ENCODE assay signal across 10 cellular contexts in genomic region chr11:17986007-17986710, GRCh38. TPM values are rescaled to one million over a fixed set of nuclear protein-coding genes. Genes with fewer than 3 reads are reported as not detected.
DNase-seq lines count a peak whose midpoint lies in the region; ATAC-seq and TF ChIP-seq lines count a peak whose summit lies in the region.
"Had no signal": no experiment of that assay in that cellular context is flagged by ENCODE, and none has a peak within 500 bp of the region (broad histone marks: within the 10 kb centered on the region; RNA-seq: fewer than 3 reads in every experiment).

No MANE protein-coding gene starts in this region.

- H3K79me2 ChIP-seq in SK-N-SH (ENCODE audit: insufficient read depth): no peaks in the 10 kb centered on the region

- intact Hi-C loops in sciatic nerve (cut with DNase I): no loop called here
- intact Hi-C loops in CD8-positive, alpha-beta T cell (cut with DNase I, micrococcal nuclease): loop anchor here in 1 of 2 experiments (10.0 kb wide), 1 partner anchor 601 kb away; the partner anchor contains the start of gene KCNJ11

- no peak for TF ChIP-seq RAD21 in SK-N-SH (IDR thresholded peaks at IDR 0.05; ENCODE audit: low read length)

- peaks cover 5% of the 10 kb centered on the region for H3F3A ChIP-seq in SK-N-SH (replicated peaks; ENCODE audit: insufficient read depth)

- no peak overlapping the region for H3K4me2 ChIP-seq in SK-N-SH

- TF ChIP-seq CTCF in SK-N-SH (IDR thresholded peaks at IDR 0.05) (no peak), fibroblast of pulmonary artery (IDR thresholded peaks at IDR 0.05; ENCODE audit: low read length, missing control alignments) (no peak)
- no peak for TF ChIP-seq CTCF in CD8-positive, alpha-beta T cell (IDR thresholded peaks at IDR 0.05)

- TF ChIP-seq EP300 in SK-N-SH (IDR thresholded peaks at IDR 0.05; ENCODE audit: borderline replicate concordance in 1 of 2, low read depth in 1 of 2, low read length in 1 of 2): no peak

- H3K9me3 ChIP-seq in SK-N-SH: no peaks in the 10 kb centered on the region
- H3K9me3 ChIP-seq in CD8-positive, alpha-beta T cell (ENCODE audit: low read length): no peaks in the 10 kb centered on the region

- 41% methylated on average over 7 of the region's 7 CpGs for WGBS in SK-N-SH (ENCODE audit: low lambda C conversion rate)

- H3K4me1 ChIP-seq in SK-N-SH (ENCODE audit: control insufficient read depth in 1 of 2, insufficient read depth in 2 of 2, low read depth in 1 of 2, low read length in 1 of 2): peaks cover 5 to 6% of the 10 kb centered on the region in 2 experiments; a peak in 1 of 4 replicates
- H3K4me1 ChIP-seq in CD8-positive, alpha-beta T cell (ENCODE audit: insufficient read depth, low read length): no peaks in the 10 kb centered on the region

- no peaks in the 10 kb centered on the region for H3K9me3 Mint-ChIP-seq in CD8-positive, alpha-beta T cell

- H3K4me3 ChIP-seq in SK-N-SH (ENCODE audit: low read depth in 2 of 2, low read length in 1 of 2) (no peak overlapping the region), fibroblast of pulmonary artery (replicated peaks; ENCODE audit: low read depth, low read length) (no peak overlapping the region)
- H3K4me3 ChIP-seq in CD8-positive, alpha-beta T cell (ENCODE audit: low read depth, low read length): no peak overlapping the region

- H3K4me1 Mint-ChIP-seq in CD8-positive, alpha-beta T cell (ENCODE audit: low read depth): no peaks in the 10 kb centered on the region

- POLR2A ChIA-PET in SK-N-SH (lab: Yijun Ruan, JAX): no interaction called here
- POLR2A ChIA-PET in CD8-positive, alpha-beta T cell (lab: Charles Lee): no interaction called here

- peak; percentile 63 for DNase-seq in EL
- no peak for DNase-seq in SK-N-SH
- DNase-seq in fibroblast of pulmonary artery (ENCODE audit: low read depth): peak; percentile 72
- no peak for DNase-seq in sciatic nerve (ENCODE audit: low spot score)
- DNase-seq in NCI-H524 treated with DMSO at 0.1 percent for 48 hours (lab: John Stamatoyannopoulos, UW): no peak
- DNase-seq in CD8-positive, alpha-beta T cell: no peak
- DNase-seq: NCI-H526 treated with DMSO at 0.1 percent for 48 hours had no signal

- peak overlapping the region in 1 of 2 experiments; percentile 22; a peak in 2 of 4 replicates for H3K27ac ChIP-seq in SK-N-SH (ENCODE audit: low read depth in 2 of 2, low read length in 1 of 2)
- no peak overlapping the region for H3K27ac ChIP-seq in CD8-positive, alpha-beta T cell (ENCODE audit: low read depth, low read length)

- H3K27ac Mint-ChIP-seq in CD8-positive, alpha-beta T cell: no peak overlapping the region
- H3K27ac Mint-ChIP-seq: activated naive CD8-positive, alpha-beta T cell had no signal

- no peaks in the 10 kb centered on the region for H3K9me2 ChIP-seq in SK-N-SH

- peak; percentile 96 for ATAC-seq in sciatic nerve
- no peak for ATAC-seq in HG02885 (IDR thresholded peaks at IDR 0.05; ENCODE audit: poor library complexity, unreplicated experiment)
- no peak for ATAC-seq in CD8-positive, alpha-beta T cell
- ATAC-seq in HG03432 (IDR thresholded peaks at IDR 0.05; ENCODE audit: unreplicated experiment): no peak

- H4K20me1 ChIP-seq in SK-N-SH (ENCODE audit: insufficient read depth): no peaks in the 10 kb centered on the region

- H3K27me3 Mint-ChIP-seq in CD8-positive, alpha-beta T cell (ENCODE audit: low read depth): no peaks in the 10 kb centered on the region
- H3K27me3 Mint-ChIP-seq: activated naive CD8-positive, alpha-beta T cell had no signal

- H3K4me3 Mint-ChIP-seq in CD8-positive, alpha-beta T cell: no peak overlapping the region
- H3K4me3 Mint-ChIP-seq: activated naive CD8-positive, alpha-beta T cell had no signal

- H3K27me3 ChIP-seq in SK-N-SH (ENCODE audit: insufficient read depth): no peaks in the 10 kb centered on the region
- H3K27me3 ChIP-seq in CD8-positive, alpha-beta T cell (ENCODE audit: insufficient read depth, low read length): no peaks in the 10 kb centered on the region

- H2AFZ ChIP-seq in SK-N-SH (ENCODE audit: low read depth): no peak overlapping the region

- peaks cover 86% of the 10 kb centered on the region for H3K36me3 Mint-ChIP-seq in CD8-positive, alpha-beta T cell

- H3K9ac ChIP-seq in SK-N-SH: no peak overlapping the region

- peaks cover 11 to 26% of the 10 kb centered on the region in 2 experiments for H3K36me3 ChIP-seq in SK-N-SH (replicated peaks in 1 of 2; ENCODE audit: control insufficient read depth in 1 of 2, insufficient read depth in 2 of 2, low read length in 1 of 2)
- H3K36me3 ChIP-seq in CD8-positive, alpha-beta T cell (ENCODE audit: insufficient read depth, low read length): peaks cover 32% of the 10 kb centered on the region

- CTCF ChIA-PET in SK-N-SH (lab: Yijun Ruan, JAX): interaction anchor here (0.6 to 30.6 kb wide), 13 partner anchors 8 to 631 kb away, joined by 3 to 730 read pairs (median 4); partner anchors contain the start of genes KCNC1, MYOD1 and SERGEF
- CTCF ChIA-PET in CD8-positive, alpha-beta T cell (lab: Charles Lee): interaction anchor here (0.9 to 2.2 kb wide), 5 partner anchors 14 to 255 kb away, joined by 3 to 8 read pairs (median 4); partner anchors contain the start of gene SAAL1

TF ChIP-seq in SK-N-SH, 30 proteins besides CTCF, POLR2A, EP300 and RAD21 (continues in another document):
- TF ChIP-seq TEAD4 (IDR thresholded peaks at IDR 0.05; ENCODE audit: borderline replicate concordance, insufficient read depth): no peak
- peak; percentile 53 for TF ChIP-seq TCF12 (IDR thresholded peaks at IDR 0.05)
- no peak for TF ChIP-seq NRF1 (IDR thresholded peaks at IDR 0.05; ENCODE audit: low read depth, low read length)
- TF ChIP-seq EZH2phosphoT487 (IDR thresholded peaks at IDR 0.05; ENCODE audit: borderline replicate concordance, low read depth): no peak
- TF ChIP-seq GATA2 (CRISPR knock-in tag; IDR thresholded peaks at IDR 0.05): no peak
- TF ChIP-seq SIN3A (IDR thresholded peaks at IDR 0.05; ENCODE audit: borderline replicate concordance, low read depth, low read length): no peak; the same call in 1 of the 2 replicates
- no peak for TF ChIP-seq RXRA (IDR thresholded peaks at IDR 0.05; ENCODE audit: borderline replicate concordance, low read depth)
- TF ChIP-seq TAF1 (IDR thresholded peaks at IDR 0.05; ENCODE audit: borderline replicate concordance, low read depth, low read length): no peak
- no peak for TF ChIP-seq NFIC (IDR thresholded peaks at IDR 0.05; ENCODE audit: borderline replicate concordance)
- peak; percentile 73 for TF ChIP-seq FOSL2 (IDR thresholded peaks at IDR 0.05; ENCODE audit: borderline replicate concordance, low read depth)
- no peak for TF ChIP-seq SMC3 (IDR thresholded peaks at IDR 0.05; ENCODE audit: low read depth, low read length)
- TF ChIP-seq ELF1 (IDR thresholded peaks at IDR 0.05): no peak
- TF ChIP-seq, protein P1, sequence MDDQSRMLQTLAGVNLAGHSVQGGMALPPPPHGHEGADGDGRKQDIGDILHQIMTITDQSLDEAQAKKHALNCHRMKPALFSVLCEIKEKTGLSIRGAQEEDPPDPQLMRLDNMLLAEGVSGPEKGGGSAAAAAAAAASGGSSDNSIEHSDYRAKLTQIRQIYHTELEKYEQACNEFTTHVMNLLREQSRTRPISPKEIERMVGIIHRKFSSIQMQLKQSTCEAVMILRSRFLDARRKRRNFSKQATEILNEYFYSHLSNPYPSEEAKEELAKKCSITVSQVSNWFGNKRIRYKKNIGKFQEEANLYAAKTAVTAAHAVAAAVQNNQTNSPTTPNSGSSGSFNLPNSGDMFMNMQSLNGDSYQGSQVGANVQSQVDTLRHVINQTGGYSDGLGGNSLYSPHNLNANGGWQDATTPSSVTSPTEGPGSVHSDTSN (IDR thresholded peaks at IDR 0.05): no peak
- TF ChIP-seq, protein P2, sequence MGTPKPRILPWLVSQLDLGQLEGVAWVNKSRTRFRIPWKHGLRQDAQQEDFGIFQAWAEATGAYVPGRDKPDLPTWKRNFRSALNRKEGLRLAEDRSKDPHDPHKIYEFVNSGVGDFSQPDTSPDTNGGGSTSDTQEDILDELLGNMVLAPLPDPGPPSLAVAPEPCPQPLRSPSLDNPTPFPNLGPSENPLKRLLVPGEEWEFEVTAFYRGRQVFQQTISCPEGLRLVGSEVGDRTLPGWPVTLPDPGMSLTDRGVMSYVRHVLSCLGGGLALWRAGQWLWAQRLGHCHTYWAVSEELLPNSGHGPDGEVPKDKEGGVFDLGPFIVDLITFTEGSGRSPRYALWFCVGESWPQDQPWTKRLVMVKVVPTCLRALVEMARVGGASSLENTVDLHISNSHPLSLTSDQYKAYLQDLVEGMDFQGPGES (IDR thresholded peaks at IDR 0.05; ENCODE audit: low read depth, low read length): no peak
- no peak for TF ChIP-seq RCOR1 (IDR thresholded peaks at IDR 0.05; ENCODE audit: low read length)

RNA-seq across cellular contexts. Expression of gene SERGEF, which starts 26.7 kb away (rescaled TPM):
- polyA plus RNA-seq in SK-N-SH (2012; rRNA removed): 20.6 and 23.1 TPM in 2 replicates
- polyA plus RNA-seq in SK-N-SH (2012; cell fraction: cytosol; rRNA removed): 20.3 and 21.8 TPM in 2 replicates
- 19.8 and 23.7 TPM in 2 replicates for polyA plus RNA-seq in SK-N-SH (2012; cell fraction: nucleus; rRNA removed)
- 44.1 TPM for total RNA-seq in sciatic nerve
- total RNA-seq in CD8-positive, alpha-beta T cell: 10 to 100 TPM; 36.6 to 44.7 TPM

RNA-seq across cellular contexts. Expression of gene TPH1, which starts 59.9 kb away (rescaled TPM):
- 0.02 and 0.03 TPM in 2 replicates for polyA plus RNA-seq in SK-N-SH (2012; rRNA removed)
- 0.01 TPM in 2 replicates for polyA plus RNA-seq in SK-N-SH (2012; cell fraction: cytosol; rRNA removed)
- 0.06 and 0.17 TPM in 2 replicates for polyA plus RNA-seq in SK-N-SH (2012; cell fraction: nucleus; rRNA removed)
- total RNA-seq in sciatic nerve: 0.89 TPM
- under 1 TPM; 0.49 to 0.78 TPM for total RNA-seq in CD8-positive, alpha-beta T cell

Comparison
In these comparisons a context has a peak if more than half of its experiments do, and no peak if none do; other contexts are left out.
1. DNase-seq: peak in EL (single experiment) and fibroblast of pulmonary artery (single experiment); none in SK-N-SH (single experiment), sciatic nerve (single experiment), NCI-H524 treated with DMSO at 0.1 percent for 48 hours (single experiment) and CD8-positive, alpha-beta T cell (0 of 7).